18 cellular contexts compared by ENCODE assay signal in the genomic region with DNA sequence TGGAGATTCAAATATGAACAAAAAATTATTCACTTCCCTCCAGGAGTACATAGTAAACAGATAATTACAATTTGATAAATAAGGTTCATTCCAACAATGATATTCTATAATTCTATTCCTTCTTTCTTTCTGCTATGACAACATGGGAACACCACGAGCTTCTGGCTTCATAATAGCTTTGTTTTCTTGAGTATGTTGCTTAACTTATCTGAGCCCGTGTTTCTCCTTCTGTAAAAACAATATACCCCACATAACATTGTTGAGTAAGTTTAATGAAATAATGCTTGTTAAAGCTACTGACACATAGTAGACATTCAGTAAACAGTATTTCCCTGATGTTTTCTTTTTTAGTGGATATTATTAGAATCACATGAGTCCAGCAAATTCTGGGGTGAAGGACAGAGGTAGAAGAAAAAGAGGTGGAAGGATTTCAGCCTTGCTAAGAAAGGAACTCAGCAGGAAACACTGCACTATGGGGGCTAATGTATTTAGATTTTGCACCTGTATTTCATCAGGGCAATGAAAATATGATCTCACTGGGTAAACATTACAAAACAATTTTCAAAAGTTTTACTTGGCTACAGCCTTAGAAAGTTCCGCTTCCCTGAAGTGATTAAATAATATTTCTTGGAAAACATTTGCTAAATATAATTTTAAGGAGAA.
DNase-seq lines count a peak whose midpoint lies in the region; ATAC-seq and TF ChIP-seq lines count a peak whose summit lies in the region.
"Had no signal": no experiment of that assay in that cellular context is flagged by ENCODE, and none has a peak within 500 bp of the region (broad histone marks: within the 10 kb centered on the region; RNA-seq: fewer than 3 reads in every experiment).

No MANE protein-coding gene starts in this region.

- peaks cover 3 to 19% (median 4%) of the 10 kb centered on the region in 5 experiments for H3K9me3 Mint-ChIP-seq in brain
- peaks cover 4% of the 10 kb centered on the region for H3K9me3 Mint-ChIP-seq in activated T-cell treated with anti-CD3 and anti-CD28 coated beads, Interleukin-2, amount 50 U/mL, for 24 hours

- intact Hi-C loops in sciatic nerve (cut with DNase I) = no loop called here

- no peaks in the 10 kb centered on the region for H3K36me3 Mint-ChIP-seq in brain
- no peaks in the 10 kb centered on the region for H3K36me3 Mint-ChIP-seq in activated T-cell treated with anti-CD3 and anti-CD28 coated beads, Interleukin-2, amount 50 U/mL, for 24 hours (ENCODE audit: low read depth)
- H3K36me3 Mint-ChIP-seq: CD4-positive, alpha-beta memory T cell; IgD-negative memory B cell had no signal

- no peak for TF ChIP-seq CTCF in brain (conservative IDR thresholded peaks at IDR 0.05)
- no peak for TF ChIP-seq CTCF in fibroblast of pulmonary artery (IDR thresholded peaks at IDR 0.05; ENCODE audit: low read length, missing control alignments)

- in situ Hi-C loops in G401 (cut with HindIII; ENCODE audit: low sequenced_read_pairs) = no loop called here

- peaks cover 22% of the 10 kb centered on the region for H3K4me1 Mint-ChIP-seq in brain
- H3K4me1 Mint-ChIP-seq in activated T-cell treated with anti-CD3 and anti-CD28 coated beads, Interleukin-2, amount 50 U/mL, for 24 hours (ENCODE audit: low read depth) = no peaks in the 10 kb centered on the region
- H3K4me1 Mint-ChIP-seq: CD4-positive, alpha-beta memory T cell; IgD-negative memory B cell had no signal

- ATAC-seq in sciatic nerve (peak; percentile 91), GM21717 (IDR thresholded peaks at IDR 0.05; ENCODE audit: unreplicated experiment) (no peak)
- ATAC-seq: HCT116, Panc1, Right ventricle myocardium inferior had no signal

- no peak overlapping the region for H3K4me3 ChIP-seq in fibroblast of pulmonary artery (replicated peaks; ENCODE audit: low read depth, low read length)
- H3K4me3 ChIP-seq: SK-N-MC had no signal

- peak overlapping the region in 4 of 5 experiments; percentile 4 to 95 (median 18) for H3K27ac Mint-ChIP-seq in brain
- H3K27ac Mint-ChIP-seq in activated T-cell treated with anti-CD3 and anti-CD28 coated beads, Interleukin-2, amount 50 U/mL, for 24 hours = no peak overlapping the region
- H3K27ac Mint-ChIP-seq: CD4-positive, alpha-beta memory T cell; IgD-negative memory B cell had no signal

- no peaks in the 10 kb centered on the region for H3K27me3 Mint-ChIP-seq in brain
- H3K27me3 Mint-ChIP-seq in activated T-cell treated with anti-CD3 and anti-CD28 coated beads, Interleukin-2, amount 50 U/mL, for 24 hours = no peaks in the 10 kb centered on the region
- H3K27me3 Mint-ChIP-seq: CD4-positive, alpha-beta memory T cell; IgD-negative memory B cell had no signal

- H3K4me3 Mint-ChIP-seq in brain = peak overlapping the region in 1 of 5 experiments; percentile 46
- H3K4me3 Mint-ChIP-seq in activated T-cell treated with anti-CD3 and anti-CD28 coated beads, Interleukin-2, amount 50 U/mL, for 24 hours = no peak overlapping the region
- H3K4me3 Mint-ChIP-seq: CD4-positive, alpha-beta memory T cell; IgD-negative memory B cell had no signal

- DNase-seq in NCI-H69 (lab: John Stamatoyannopoulos, UW) = peak; percentile 45
- DNase-seq in fibroblast of pulmonary artery (ENCODE audit: low read depth) = peak; percentile 50
- no peak for DNase-seq in sciatic nerve (ENCODE audit: low spot score)
- DNase-seq in G401 (ENCODE audit: low spot score) = no peak
- no peak for DNase-seq in NAMALWA (ENCODE audit: low spot score)
- DNase-seq in activated T-cell treated with anti-CD3 and anti-CD28 coated beads, Interleukin-2, amount 50 U/mL, for 24 hours = no peak
- DNase-seq: BE2C; CD4-positive, alpha-beta memory T cell; EL; NCI-H1092 treated with DMSO at 0.1 percent for 48 hours; NCI-H748 treated with DMSO at 0.1 percent for 48 hours had no signal

Comparison
In these comparisons a context has a peak if more than half of its experiments do, and no peak if none do; other contexts are left out.
1. DNase-seq: peak in NCI-H69 (single experiment) and fibroblast of pulmonary artery (single experiment); none in sciatic nerve (single experiment), G401 (single experiment), NAMALWA (single experiment) and activated T-cell treated with anti-CD3 and anti-CD28 coated beads, Interleukin-2, amount 50 U/mL, for 24 hours (single experiment).